1 cellular context compared by ENCODE assay signal in genomic region chr5:120327180-120327579, GRCh38.
TF ChIP-seq lines count a peak whose summit lies in the region.

No MANE protein-coding gene starts in this region.

TF ChIP-seq in WTC11, 78 proteins besides CTCF, POLR2A, EP300 and RAD21 (continued from another document):
- TF ChIP-seq ZNF532 (CRISPR knock-in tag; IDR thresholded peaks at IDR 0.05; ENCODE audit: borderline replicate concordance) (no peak), MXD4 (CRISPR knock-in tag; IDR thresholded peaks at IDR 0.05; ENCODE audit: borderline replicate concordance) (no peak), E2F5 (CRISPR knock-in tag; IDR thresholded peaks at IDR 0.05) (no peak), ZNF317 (CRISPR knock-in tag; IDR thresholded peaks at IDR 0.05; ENCODE audit: borderline replicate concordance, low read depth) (no peak), ZNF396 (CRISPR knock-in tag; IDR thresholded peaks at IDR 0.05; ENCODE audit: borderline replicate concordance) (no peak), HMGA2 (CRISPR knock-in tag; IDR thresholded peaks at IDR 0.05) (no peak), ESRRA (CRISPR knock-in tag; IDR thresholded peaks at IDR 0.05; ENCODE audit: borderline replicate concordance) (no peak), ZNF671 (CRISPR knock-in tag; IDR thresholded peaks at IDR 0.05) (no peak), MLX (CRISPR knock-in tag; IDR thresholded peaks at IDR 0.05) (no peak), FOXP4 (CRISPR knock-in tag; IDR thresholded peaks at IDR 0.05) (no peak), HMGXB4 (CRISPR knock-in tag; IDR thresholded peaks at IDR 0.05) (no peak), NR2C2 (CRISPR knock-in tag; IDR thresholded peaks at IDR 0.05) (no peak), FOXJ3 (CRISPR knock-in tag; IDR thresholded peaks at IDR 0.05; ENCODE audit: borderline replicate concordance) (no peak), SMAD4 (CRISPR knock-in tag; IDR thresholded peaks at IDR 0.05) (no peak)
TF ChIP-seq in WTC11: peak in this region for 0.
